In genomic region chr1:26351591-26352337, GRCh38 we compare ENCODE assay signal across 1 cellular context.
TF ChIP-seq lines count a peak whose summit lies in the region.

No MANE protein-coding gene starts in this region.

TF ChIP-seq in HepG2, 621 proteins besides CTCF, POLR2A, EP300 and RAD21 (continued from another document and continues in another):
- no peak for TF ChIP-seq MLXIP (CRISPR knock-in tag; IDR thresholded peaks at IDR 0.05; ENCODE audit: borderline replicate concordance)
- TF ChIP-seq KIAA2018 (CRISPR knock-in tag; IDR thresholded peaks at IDR 0.05; ENCODE audit: borderline replicate concordance), result no peak
- no peak for TF ChIP-seq ZNF720 (CRISPR knock-in tag; IDR thresholded peaks at IDR 0.05)
- TF ChIP-seq RBM39 (IDR thresholded peaks at IDR 0.05; ENCODE audit: low read depth, low read length, poor library complexity, severe bottlenecking), result no peak
- no peak for TF ChIP-seq CBFB (CRISPR knock-in tag; IDR thresholded peaks at IDR 0.05)
- no peak for TF ChIP-seq EED (CRISPR knock-in tag; IDR thresholded peaks at IDR 0.05)
- TF ChIP-seq PRDM15 (CRISPR knock-in tag; IDR thresholded peaks at IDR 0.05), result 0 out of 2 replicates have a peak, but pooled peaks have one; percentile 33
- TF ChIP-seq PBX2 (CRISPR knock-in tag; IDR thresholded peaks at IDR 0.05), result no peak
- no peak for TF ChIP-seq ZNF660 (CRISPR knock-in tag; IDR thresholded peaks at IDR 0.05; ENCODE audit: borderline replicate concordance, low read depth)
- no peak for TF ChIP-seq PAF1 (CRISPR knock-in tag; IDR thresholded peaks at IDR 0.05)
- TF ChIP-seq SSRP1 (CRISPR knock-in tag; IDR thresholded peaks at IDR 0.05), result peak; percentile 12; the same call in 1 of the 2 replicates
- no peak; the same call in 1 of the 2 replicates for TF ChIP-seq TFDP2 (CRISPR knock-in tag; IDR thresholded peaks at IDR 0.05)
- TF ChIP-seq NFIB (CRISPR knock-in tag; IDR thresholded peaks at IDR 0.05; ENCODE audit: borderline replicate concordance), result no peak
- no peak; the same call in 1 of the 2 replicates for TF ChIP-seq YEATS4 (CRISPR knock-in tag; IDR thresholded peaks at IDR 0.05; ENCODE audit: borderline replicate concordance)
- TF ChIP-seq ZNF704 (CRISPR knock-in tag; IDR thresholded peaks at IDR 0.05; ENCODE audit: borderline replicate concordance), result no peak
- peak; percentile 52 for TF ChIP-seq ZEB1 (IDR thresholded peaks at IDR 0.05; ENCODE audit: insufficient replicate concordance, low read depth)
- no peak for TF ChIP-seq HOXA5 (CRISPR knock-in tag; IDR thresholded peaks at IDR 0.05)
- no peak for TF ChIP-seq ZNF580 (CRISPR knock-in tag; IDR thresholded peaks at IDR 0.05; ENCODE audit: borderline replicate concordance, low read depth)
- no peak for TF ChIP-seq XBP1 (CRISPR knock-in tag; IDR thresholded peaks at IDR 0.05)
- no peak for TF ChIP-seq ZNF33A (CRISPR knock-in tag; IDR thresholded peaks at IDR 0.05; ENCODE audit: borderline replicate concordance)
- TF ChIP-seq TFE3 (CRISPR knock-in tag; IDR thresholded peaks at IDR 0.05), result peak; percentile 86
- TF ChIP-seq NFIC (IDR thresholded peaks at IDR 0.05; ENCODE audit: low read length), result 0 out of 2 replicates have a peak, but pooled peaks have one; percentile 17
- TF ChIP-seq ZNF768 (CRISPR knock-in tag; IDR thresholded peaks at IDR 0.05), result no peak
- TF ChIP-seq ZNF639 (CRISPR knock-in tag; conservative IDR thresholded peaks at IDR 0.05), result no peak
- TF ChIP-seq ZNF879 (CRISPR knock-in tag; IDR thresholded peaks at IDR 0.05), result no peak
- TF ChIP-seq ZNF281 (CRISPR knock-in tag; IDR thresholded peaks at IDR 0.05; ENCODE audit: borderline replicate concordance), result peak; percentile 33; the same call in 1 of the 2 replicates
- no peak for TF ChIP-seq PCBP2 (optimal IDR thresholded peaks at IDR 0.05; ENCODE audit: low read depth, low read length, poor library complexity, severe bottlenecking)
- TF ChIP-seq NR3C1 (CRISPR knock-in tag; IDR thresholded peaks at IDR 0.05), result no peak
